In genomic region chr16:85251225-85251760, GRCh38 we compare ENCODE assay signal across 26 cellular contexts.
"Had no signal": no experiment of that assay in that cellular context is flagged by ENCODE, and none has a peak within 500 bp of the region (broad histone marks: within the 10 kb centered on the region; RNA-seq: fewer than 3 reads in every experiment).

No MANE protein-coding gene starts in this region.

- H3K27ac ChIP-seq: adrenal gland, SK-N-MC had no signal

- H3K4me3 ChIP-seq: adrenal gland, SK-N-MC had no signal

- ATAC-seq: activated T-cell treated with anti-CD3 and anti-CD28 coated beads, Interleukin-2, amount 50 U/mL, for 4 hours; activated T-helper 17 cell treated with anti-CD3 and anti-CD28 coated beads, Interleukin-2, amount 50 U/mL, for 72 hours; Panc1; Right ventricle myocardium inferior; T-cell had no signal

- FAIRE-seq: TTC549 had no signal

- H3K9me3 ChIP-seq: adrenal gland had no signal

- H3K36me3 ChIP-seq: adrenal gland had no signal

- H3K27me3 ChIP-seq: adrenal gland had no signal

- DNase-seq: activated CD4-positive, alpha-beta memory T cell treated with anti-CD3 and anti-CD28 coated beads for 36 hours; activated CD4-positive, alpha-beta T cell treated with anti-CD3 and anti-CD28 coated beads, Interleukin-2, amount 10 ng/mL, durations not matched to agents 7 days and 5 days; activated CD4-positive, CD25-positive, alpha-beta regulatory T cell; activated CD8-positive, alpha-beta memory T cell treated with anti-CD3 and anti-CD28 coated beads for 24 hours; activated gamma-delta T cell; activated naive CD4-positive, alpha-beta T cell treated with anti-CD3 and anti-CD28 coated beads for 36 hours; activated T-cell treated with anti-CD3 and anti-CD28 coated beads, Interleukin-2, amount 50 U/mL, for 4 hours; adrenal gland; central memory CD4-positive, alpha-beta T cell; NCI-H1092; NCI-H1417; NCI-H2029 treated with DMSO at 0.1 percent for 48 hours; NCI-H345; NCI-H510A; NCI-H526 treated with DMSO at 0.1 percent for 48 hours; NK-92 treated with Interleukin-12 subunit alpha and Interleukin-12 subunit beta, amount 100 ng/mL, for 24 hours; OCI-M1; RPMI8226; T-cell; T-helper 2 cell; T1000 had no signal
